ENCODE assay signal across 8 cellular contexts in genomic region chr22:24147666-24148065, GRCh38. TPM values are rescaled to one million over a fixed set of nuclear protein-coding genes. Genes with fewer than 3 reads are reported as not detected.
A peak's percentile ranks its signal among the peaks of the same experiment; 100 is the strongest.
DNase-seq lines count a peak whose midpoint lies in the region; ATAC-seq, FAIRE-seq and TF ChIP-seq lines count a peak whose summit lies in the region.

No MANE protein-coding gene starts in this region.

- H3K9ac ChIP-seq in HCT116 (ENCODE audit: low read length) (no peak overlapping the region), colonic mucosa (ENCODE audit: low read depth in 2 of 2, low read length in 2 of 2) (peak overlapping the region in 1 of 2 donors; percentile 36), neuronal stem cell (ENCODE audit: low read depth, low read length, poor library complexity) (no peak overlapping the region)

- 94% methylated on average over 2 of the region's 3 CpGs for WGBS in A549 (ENCODE audit: missing lambda C conversion rate)
- no CpG with 5 or more reads among the region's 3 CpGs for WGBS in neuronal stem cell (ENCODE audit: extremely low coverage in 2 of 2, insufficient read length in 2 of 2, insufficient replicate concordance in 1 of 2), 2 donors

- no peak for DNase-seq in A549 (ENCODE audit: low read depth in 1 of 2, low spot score in 1 of 2)
- DNase-seq in HCT116 (ENCODE audit: low read depth, low spot score) = no peak
- DNase-seq in colonic mucosa = no peak
- DNase-seq in neuronal stem cell (ENCODE audit: low spot score) = no peak
- no peak for DNase-seq in substantia nigra (lab: John Stamatoyannopoulos, UW)
- no peak for DNase-seq in NOMO-1 (lab: John Stamatoyannopoulos, UW; ENCODE audit: unreplicated experiment in 2 of 2)
- no peak for DNase-seq in AG08395 (ENCODE audit: low spot score)

- H3K4me3 ChIP-seq in A549 (no peak overlapping the region), HCT116 (replicated peaks in 1 of 2; ENCODE audit: low read depth in 1 of 2, low read length in 2 of 2) (no peak overlapping the region), colonic mucosa (no peak overlapping the region), neuronal stem cell (ENCODE audit: low read length in 2 of 2) (no peak overlapping the region)

- CTCF ChIA-PET in A549 (lab: Yijun Ruan, JAX) (interaction anchor here (0.8 to 3.1 kb wide), 2 partner anchors 9 to 27 kb away, joined by 3 to 20 read pairs; no protein-coding TSS in a partner anchor), HCT116 (lab: Charles Lee) (no interaction called here)

- no peaks in the 10 kb centered on the region for H3K36me3 ChIP-seq in HCT116 (ENCODE audit: control insufficient read depth in 1 of 2, insufficient read depth in 2 of 2, low read length in 2 of 2)
- no peaks in the 10 kb centered on the region for H3K36me3 ChIP-seq in colonic mucosa
- H3K36me3 ChIP-seq in neuronal stem cell (replicated peaks in 1 of 2; ENCODE audit: control insufficient read depth in 2 of 2, insufficient read depth in 2 of 2, low read length in 2 of 2) = peaks cover 16 to 18% of the 10 kb centered on the region in 2 donors

- H3K18ac ChIP-seq in neuronal stem cell (ENCODE audit: low read length) = peak overlapping the region; percentile 70

- H3K9me3 ChIP-seq in A549 (no peaks in the 10 kb centered on the region), HCT116 (ENCODE audit: control insufficient read depth in 1 of 2, insufficient read depth in 1 of 2, low read depth in 1 of 2, low read length in 2 of 2) (no peaks in the 10 kb centered on the region), colonic mucosa (no peaks in the 10 kb centered on the region), neuronal stem cell (replicated peaks in 1 of 2; ENCODE audit: control insufficient read depth in 2 of 2, insufficient read depth in 1 of 2, low read depth in 1 of 2, low read length in 2 of 2) (no peaks in the 10 kb centered on the region)

- no peak overlapping the region for H4K91ac ChIP-seq in neuronal stem cell (ENCODE audit: low read depth, low read length, poor library complexity)

- no peak for ATAC-seq in A549
- no peak for ATAC-seq in HCT116
- ATAC-seq in GM21723 (IDR thresholded peaks at IDR 0.05; ENCODE audit: unreplicated experiment) = no peak

- no peak overlapping the region for H3K14ac ChIP-seq in neuronal stem cell (ENCODE audit: low read length)

- H3K4me2 ChIP-seq in A549 (peak overlapping the region; percentile 65), HCT116 (ENCODE audit: low read length) (no peak overlapping the region), neuronal stem cell (ENCODE audit: insufficient read depth, low read length, poor library complexity, severe bottlenecking) (no peak overlapping the region)

- no peak overlapping the region for H2BK120ac ChIP-seq in neuronal stem cell (ENCODE audit: low read depth, low read length)

- POLR2A ChIA-PET in A549 (lab: Yijun Ruan, JAX) (no interaction called here), HCT116 (lab: Charles Lee) (no interaction called here)

- H2BK5ac ChIP-seq in neuronal stem cell (ENCODE audit: low read length) = no peak overlapping the region

- H2BK15ac ChIP-seq in neuronal stem cell (ENCODE audit: low read length) = no peak overlapping the region

- H2BK12ac ChIP-seq in neuronal stem cell (ENCODE audit: low read length) = no peak overlapping the region

- TF ChIP-seq RAD21 in A549 (conservative IDR thresholded peaks at IDR 0.05 in 1 of 2, IDR thresholded peaks at IDR 0.05 in 1 of 2) = no peak
- TF ChIP-seq RAD21 in HCT116 (IDR thresholded peaks at IDR 0.05; ENCODE audit: low read depth) = no peak

- no peak for TF ChIP-seq POLR2A in A549 (IDR thresholded peaks at IDR 0.05; ENCODE audit: low read length)
- no peak for TF ChIP-seq POLR2A in HCT116 (IDR thresholded peaks at IDR 0.05; ENCODE audit: borderline replicate concordance, extremely low read depth, insufficient read depth, insufficient read length)

- no peaks in the 10 kb centered on the region for H3K79me2 ChIP-seq in HCT116 (ENCODE audit: insufficient read depth, low read length)

- no peak overlapping the region for H3K4ac ChIP-seq in neuronal stem cell (ENCODE audit: low read length)

- H2AK5ac ChIP-seq in neuronal stem cell (ENCODE audit: low read depth, low read length) = no peak overlapping the region

- H2AFZ ChIP-seq in HCT116 (ENCODE audit: low read depth, low read length, poor library complexity, severe bottlenecking) (no peak overlapping the region), neuronal stem cell (ENCODE audit: low read length) (no peak overlapping the region)

- peaks cover 31% of the 10 kb centered on the region for H3K4me1 ChIP-seq in A549
- peaks cover 16 to 21% of the 10 kb centered on the region in 2 experiments for H3K4me1 ChIP-seq in HCT116 (ENCODE audit: control insufficient read depth in 1 of 2, insufficient read depth in 2 of 2, low read length in 2 of 2)
- peaks cover 31% of the 10 kb centered on the region for H3K4me1 ChIP-seq in colonic mucosa
- H3K4me1 ChIP-seq in neuronal stem cell (ENCODE audit: control insufficient read depth in 2 of 2, insufficient read depth in 1 of 2, low read depth in 1 of 2, low read length in 2 of 2) = peaks cover 8 to 21% of the 10 kb centered on the region in 2 donors

- peak overlapping the region; percentile 76 for H3K23ac ChIP-seq in neuronal stem cell (ENCODE audit: low read depth, low read length, poor library complexity)

- no peaks in the 10 kb centered on the region for H3K79me1 ChIP-seq in neuronal stem cell (ENCODE audit: low read depth, low read length)

- no peaks in the 10 kb centered on the region for H4K20me1 ChIP-seq in HCT116 (ENCODE audit: insufficient read depth)

- intact Hi-C loops in HCT116 (cut with micrococcal nuclease) = no loop called here
- intact Hi-C loops in colonic mucosa (cut with DNase I) = no loop called here

- TF ChIP-seq EP300 in A549 (IDR thresholded peaks at IDR 0.05) = no peak

- TF ChIP-seq CTCF in A549 (IDR thresholded peaks at IDR 0.05) (no peak), HCT116 (IDR thresholded peaks at IDR 0.05 in 2 of 3, conservative IDR thresholded peaks at IDR 0.05 in 1 of 3; ENCODE audit: borderline replicate concordance in 1 of 3, insufficient read depth in 1 of 3, low read depth in 2 of 3, low read length in 2 of 3) (no peak), colonic mucosa (IDR thresholded peaks at IDR 0.05) (no peak)

- RAD21 ChIA-PET in HCT116 (lab: Charles Lee; ENCODE audit: low non-redundant PET in 1 of 2, low total read pairs in 2 of 2, uncharacterized antibody in 2 of 2, unreplicated experiment in 2 of 2) = no interaction called here

- no peak overlapping the region for H4K8ac ChIP-seq in neuronal stem cell (ENCODE audit: low read depth, low read length)

- H3K27ac ChIP-seq in A549 = peak overlapping the region; percentile 69 to 80; a peak in 5 of 6 replicates
- peak overlapping the region; percentile 48 for H3K27ac ChIP-seq in HCT116 (ENCODE audit: low read depth, low read length)
- H3K27ac ChIP-seq in colonic mucosa = peak overlapping the region; percentile 44
- H3K27ac ChIP-seq in neuronal stem cell (replicated peaks; ENCODE audit: low read length) = no peak overlapping the region
- H3K27ac ChIP-seq in substantia nigra (ENCODE audit: low read depth, low read length, poor library complexity, severe bottlenecking) = no peak overlapping the region

- FAIRE-seq in A549 (lab: Jason Lieb, UNC) = no peak

- no peaks in the 10 kb centered on the region for H3K9me2 ChIP-seq in HCT116 (ENCODE audit: insufficient read depth)

- H3K27me3 ChIP-seq in HCT116 (ENCODE audit: insufficient read depth, low read length) (no peaks in the 10 kb centered on the region), colonic mucosa (no peaks in the 10 kb centered on the region), neuronal stem cell (ENCODE audit: control insufficient read depth in 3 of 3, insufficient read depth in 3 of 3, low read depth in 1 of 3, low read length in 3 of 3) (no peaks in the 10 kb centered on the region)

- BruUV-seq in HCT116 (replicated peaks; lab: Mats Ljungman, UMichigan) = no TSS peak

TF ChIP-seq in A549, 52 proteins besides CTCF, POLR2A, EP300 and RAD21 (continues in another document):
- TF ChIP-seq EHMT2 (IDR thresholded peaks at IDR 0.05; ENCODE audit: low read depth) (no peak), BHLHE40 (IDR thresholded peaks at IDR 0.05; ENCODE audit: low read depth, low read length) (no peak), ZFP36 (IDR thresholded peaks at IDR 0.05; ENCODE audit: borderline replicate concordance, partially characterized antibody) (no peak), HOXB5 (CRISPR knock-in tag; IDR thresholded peaks at IDR 0.05) (no peak), HEYL (CRISPR knock-in tag; IDR thresholded peaks at IDR 0.05) (no peak), KDM5A (IDR thresholded peaks at IDR 0.05) (no peak)

TF ChIP-seq in HCT116, 20 proteins besides CTCF, POLR2A, EP300 and RAD21 (continues in another document):
- TF ChIP-seq SIN3A (IDR thresholded peaks at IDR 0.05; ENCODE audit: low read depth) = no peak

RNA-seq across cellular contexts. Expression of gene SUSD2, which starts 33.6 kb away (rescaled TPM):
- polyA plus RNA-seq in A549 (2011; rRNA removed) (12.4 and 12.7 TPM in 2 replicates), A549 (2017; fragmentation: RNase III; extraction: RNeasy Plus Mini Kit Qiagen cat#74134 plus additional on column Dnase treatment) (51.4 to 60.9 TPM (median 51.9 TPM) in 3 replicates)
- polyA plus RNA-seq in A549 (2012; cell fraction: cytosol; rRNA removed) = 12.0 and 14.3 TPM in 2 replicates
- polyA plus RNA-seq in A549 (2012; cell fraction: nucleus; rRNA removed) = 49.1 and 70.7 TPM in 2 replicates
- 9.4 and 12.1 TPM in 2 replicates for polyA minus RNA-seq in A549 (2011; rRNA and poly(A)+ RNA removed)
- total RNA-seq in HCT116 (2021; ENCODE audit: unreplicated experiment) (6.6 TPM), colonic mucosa (1 to 10 TPM; 1.2 to 2.4 TPM)
- 9.6 and 10.3 TPM in 2 replicates for polyA plus RNA-seq in HCT116 (2012)
- 0.25 TPM for polyA plus RNA-seq in neuronal stem cell (2013, experiment 1 of 2)
- polyA plus RNA-seq in neuronal stem cell (2013, experiment 2 of 2) = 0.18 TPM

Comparison
In these comparisons a context has a peak if more than half of its experiments do, and no peak if none do; other contexts are left out.
1. H3K27ac ChIP-seq: peak in A549 (2 of 2), HCT116 (single experiment) and colonic mucosa (single experiment); none in neuronal stem cell (single experiment) and substantia nigra (single experiment).